In the genomic region with DNA sequence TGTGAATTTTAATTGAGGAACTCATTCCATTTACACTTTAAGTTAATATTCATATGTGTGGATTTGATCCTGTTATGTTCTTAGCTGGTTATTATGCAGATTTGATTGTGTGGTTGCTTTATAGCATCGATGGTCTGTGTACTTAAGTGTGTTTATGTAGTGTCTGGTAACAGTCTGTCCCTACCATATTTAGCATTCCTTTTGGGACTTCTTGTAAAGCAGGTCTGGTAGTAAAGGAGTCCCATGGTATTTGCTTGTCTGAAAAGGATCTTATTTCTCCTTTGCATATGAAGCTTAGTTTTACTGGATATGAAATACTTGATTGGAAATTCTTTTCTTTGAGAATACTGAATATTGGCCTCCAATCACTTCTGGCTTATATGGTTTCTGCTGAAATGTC, we compare ENCODE assay signal across 24 cellular contexts.
"Had no signal": no experiment of that assay in that cellular context is flagged by ENCODE, and none has a peak within 500 bp of the region (broad histone marks: within the 10 kb centered on the region; RNA-seq: fewer than 3 reads in every experiment).

No MANE protein-coding gene starts in this region.

- ATAC-seq: effector memory CD8-positive, alpha-beta T cell; esophagus mucosa; foreskin keratinocyte; gastrocnemius medialis; gastroesophageal sphincter; heart left ventricle; heart right ventricle had no signal

- H3K27ac ChIP-seq: colonic mucosa, coronary artery, dorsolateral prefrontal cortex, epithelial cell of prostate, esophagus muscularis mucosa, esophagus squamous epithelium, foreskin keratinocyte, gastrocnemius medialis, gastroesophageal sphincter, heart left ventricle, heart right ventricle had no signal

- H3K36me3 ChIP-seq: colonic mucosa, esophagus squamous epithelium, gastrocnemius medialis, gastroesophageal sphincter, heart left ventricle, heart right ventricle had no signal

- DNase-seq: colonic mucosa; cortex of kidney; dermis blood vessel endothelial cell; dorsolateral prefrontal cortex; effector CD4-positive, alpha-beta T cell; effector CD8-positive, alpha-beta T cell; effector memory CD4-positive, alpha-beta T cell; effector memory CD8-positive, alpha-beta T cell; endodermal cell; erythroblast; esophagus squamous epithelium; foreskin fibroblast; foreskin keratinocyte; foreskin melanocyte; gastrocnemius medialis; glutamatergic neuron; head of caudate nucleus; heart left ventricle; heart right ventricle had no signal

- H3K9me3 ChIP-seq: colonic mucosa, esophagus muscularis mucosa, gastrocnemius medialis, gastroesophageal sphincter had no signal

- H3K4me3 ChIP-seq: colonic mucosa, coronary artery, dorsolateral prefrontal cortex, esophagus muscularis mucosa, esophagus squamous epithelium, gastrocnemius medialis, gastroesophageal sphincter, heart left ventricle, heart right ventricle had no signal

- H3K4me1 ChIP-seq: colonic mucosa, esophagus muscularis mucosa, esophagus squamous epithelium, foreskin keratinocyte, gastrocnemius medialis, gastroesophageal sphincter, heart left ventricle, heart right ventricle had no signal

- H3K27me3 ChIP-seq: colonic mucosa, esophagus muscularis mucosa, esophagus squamous epithelium, foreskin keratinocyte, gastrocnemius medialis, gastroesophageal sphincter had no signal
